10 cellular contexts compared by ENCODE assay signal in the genomic region with DNA sequence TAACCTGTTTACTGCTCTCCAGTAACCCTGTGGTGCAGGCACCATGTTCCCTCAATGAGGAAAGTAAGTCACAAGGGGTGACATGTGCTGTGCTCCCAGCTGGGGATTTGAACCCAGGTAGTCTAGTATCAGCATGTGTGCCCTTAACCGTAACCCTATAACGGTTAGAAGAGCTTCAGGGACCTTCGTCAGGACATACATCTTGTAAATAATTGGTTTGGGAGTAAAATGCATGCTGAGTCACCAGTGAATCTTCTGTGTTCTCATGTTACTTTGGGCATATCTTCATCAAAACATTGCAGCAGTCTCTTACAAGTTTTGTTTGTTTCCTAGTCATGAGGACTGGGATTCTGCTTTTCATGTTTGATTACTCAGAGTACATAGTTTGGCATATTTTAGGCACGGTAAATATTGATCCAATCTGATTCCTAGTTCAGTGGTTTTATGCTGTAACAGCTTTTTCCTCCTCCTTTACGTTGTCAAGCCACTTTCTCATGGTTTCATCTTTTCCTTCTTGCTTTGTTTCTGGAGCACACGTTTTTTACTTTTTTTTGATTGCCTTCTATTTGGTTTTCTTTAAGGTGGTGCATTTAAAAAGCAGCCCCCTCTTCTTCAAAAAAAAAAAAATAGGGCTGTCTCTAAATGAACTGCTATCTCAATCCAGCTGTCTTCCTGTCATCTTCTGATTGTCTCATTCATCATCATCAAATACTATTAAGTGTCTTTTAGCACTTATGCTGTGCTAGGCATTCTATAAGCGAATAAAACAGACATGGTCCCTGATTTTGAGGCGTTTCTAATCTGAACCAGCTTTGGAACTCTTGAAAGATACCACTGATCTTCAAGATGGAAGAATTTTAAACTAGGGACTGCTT. TPM values are rescaled to one million over a fixed set of nuclear protein-coding genes. Genes with fewer than 3 reads are reported as not detected.
A peak's percentile ranks its signal among the peaks of the same experiment; 100 is the strongest.
DNase-seq lines count a peak whose midpoint lies in the region; ATAC-seq and FAIRE-seq lines count a peak whose summit lies in the region.
"Had no signal": no experiment of that assay in that cellular context is flagged by ENCODE, and none has a peak within 500 bp of the region (broad histone marks: within the 10 kb centered on the region; RNA-seq: fewer than 3 reads in every experiment).

No MANE protein-coding gene starts in this region.

- H3K4me3 ChIP-seq in BLaER1 treated with 17β-estradiol and CSF1 and Interleukin-3, amounts not matched to agents 10 nM and 100 nM = no peak overlapping the region
- H3K4me3 ChIP-seq in mesenchymal stem cell (ENCODE audit: insufficient read depth in 1 of 2, low read depth in 1 of 2, low read length in 2 of 2) = no peak overlapping the region

- no peak for ATAC-seq in stimulated activated naive CD8-positive, alpha-beta T cell treated with anti-CD3 and anti-CD28 coated beads, Interleukin-15, Interleukin-2, amounts not matched to agents 100 U/mL and 50 U/mL, for 24 hours
- ATAC-seq in HG03097 (IDR thresholded peaks at IDR 0.05; ENCODE audit: low FRiP score, unreplicated experiment) (no peak), GM18909 (IDR thresholded peaks at IDR 0.05; ENCODE audit: poor library complexity, unreplicated experiment) (no peak)

- no peak overlapping the region for H4K8ac ChIP-seq in mesenchymal stem cell (ENCODE audit: low read length)

- H3K23ac ChIP-seq in mesenchymal stem cell (ENCODE audit: low read length in 2 of 2) = no peak overlapping the region

- H2AFZ ChIP-seq in mesenchymal stem cell (ENCODE audit: low read depth, low read length) = no peak overlapping the region

- H2BK12ac ChIP-seq in mesenchymal stem cell (ENCODE audit: low read length in 2 of 2) = no peak overlapping the region

- no peak overlapping the region for H3K27ac ChIP-seq in BLaER1 treated with 17β-estradiol and CSF1 and Interleukin-3, amounts not matched to agents 10 nM and 100 nM
- H3K27ac ChIP-seq in mesenchymal stem cell (ENCODE audit: low read length, poor library complexity, severe bottlenecking) = peak overlapping the region; percentile 60

- H3K4me1 ChIP-seq in BLaER1 treated with 17β-estradiol and CSF1 and Interleukin-3, amounts not matched to agents 10 nM and 100 nM = peaks cover 6 to 22% (median 13%) of the 10 kb centered on the region in 10 experiments; a peak in 18 of 20 replicates
- H3K4me1 ChIP-seq in mesenchymal stem cell (ENCODE audit: control insufficient read depth, insufficient read depth, low read depth, low read length) = peaks cover 2% of the 10 kb centered on the region

- 62% methylated on average over 8 of the region's 8 CpGs for WGBS in mesenchymal stem cell

- H2AK5ac ChIP-seq in mesenchymal stem cell (ENCODE audit: low read length, severe bottlenecking) = no peak overlapping the region

- H3K4me2 ChIP-seq in BLaER1 treated with 17β-estradiol and CSF1 and Interleukin-3, amounts not matched to agents 10 nM and 100 nM = peak overlapping the region in 9 of 11 experiments; percentile 0 to 55 (median 31); a peak in 11 of 22 replicates
- H3K4me2 ChIP-seq in mesenchymal stem cell (ENCODE audit: low read length, poor library complexity, severe bottlenecking) = no peak overlapping the region

- H4K20me1 ChIP-seq in BLaER1 treated with 17β-estradiol and CSF1 and Interleukin-3, amounts not matched to agents 10 nM and 100 nM = no peaks in the 10 kb centered on the region; a peak in 1 of 22 replicates

- H3K18ac ChIP-seq in mesenchymal stem cell (ENCODE audit: low read depth in 1 of 2, low read length in 2 of 2) = no peak overlapping the region

- no peak overlapping the region for H3K4ac ChIP-seq in mesenchymal stem cell (ENCODE audit: low read depth in 1 of 2, low read length in 2 of 2)

- no peak overlapping the region for H3K14ac ChIP-seq in mesenchymal stem cell (ENCODE audit: low read length in 2 of 2)

- peaks cover 6% of the 10 kb centered on the region for H3K79me1 ChIP-seq in mesenchymal stem cell (replicated peaks; ENCODE audit: low read length, poor library complexity, severe bottlenecking)

- no peaks in the 10 kb centered on the region for H3K27me3 ChIP-seq in BLaER1 treated with 17β-estradiol and CSF1 and Interleukin-3, amounts not matched to agents 10 nM and 100 nM
- no peaks in the 10 kb centered on the region for H3K27me3 ChIP-seq in mesenchymal stem cell (ENCODE audit: control insufficient read depth in 1 of 2, insufficient read depth in 1 of 2, low read length in 2 of 2)

- DNase-seq in HTR-8/SVneo (ENCODE audit: insufficient read length, low spot score) = peak; percentile 44
- DNase-seq in brain pericyte (ENCODE audit: low read depth, low spot score) = peak; percentile 51
- DNase-seq in mesenchymal stem cell = peak; percentile 74
- no peak for DNase-seq in stimulated activated naive CD8-positive, alpha-beta T cell treated with anti-CD3 and anti-CD28 coated beads, Interleukin-15, Interleukin-2, amounts not matched to agents 100 U/mL and 50 U/mL, for 24 hours
- no peak for DNase-seq in inferior parietal cortex (ENCODE audit: extremely low spot score)
- DNase-seq: head of caudate nucleus, NCI-H2081 treated with DMSO at 0.1 percent for 48 hours had no signal

- no peak overlapping the region for H4K91ac ChIP-seq in mesenchymal stem cell (ENCODE audit: low read length)

- H2BK5ac ChIP-seq in mesenchymal stem cell (ENCODE audit: low read depth, low read length, poor library complexity, severe bottlenecking) = no peak overlapping the region

- H3K9ac ChIP-seq in BLaER1 treated with 17β-estradiol and CSF1 and Interleukin-3, amounts not matched to agents 10 nM and 100 nM = no peak overlapping the region
- peak overlapping the region; percentile 11 for H3K9ac ChIP-seq in mesenchymal stem cell (ENCODE audit: low read length)

- H3K9me3 ChIP-seq in BLaER1 treated with 17β-estradiol and CSF1 and Interleukin-3, amounts not matched to agents 10 nM and 100 nM (replicated peaks in 1 of 11) = no peaks in the 10 kb centered on the region
- H3K9me3 ChIP-seq in mesenchymal stem cell (ENCODE audit: control insufficient read depth, low read length) = no peaks in the 10 kb centered on the region

- FAIRE-seq in HTR-8/SVneo (lab: Jason Lieb, UNC) = peak; percentile 95

- H2BK120ac ChIP-seq in mesenchymal stem cell (ENCODE audit: low read depth, low read length) = no peak overlapping the region

- no peak overlapping the region for H2BK15ac ChIP-seq in mesenchymal stem cell (ENCODE audit: low read depth, poor library complexity, severe bottlenecking)

- H3K36me3 ChIP-seq in BLaER1 treated with 17β-estradiol and CSF1 and Interleukin-3, amounts not matched to agents 10 nM and 100 nM = peaks cover 0 to 7% (median 0%) of the 10 kb centered on the region in 11 experiments; a peak in 1 of 22 replicates
- peaks cover 4 to 63% of the 10 kb centered on the region in 2 experiments for H3K36me3 ChIP-seq in mesenchymal stem cell (ENCODE audit: control insufficient read depth in 1 of 2, insufficient read depth in 2 of 2, low read depth in 1 of 2, low read length in 2 of 2)

RNA-seq across cellular contexts. Expression of a gene that starts 50.4 kb away (rescaled TPM):
- 15.4 TPM for polyA plus RNA-seq in mesenchymal stem cell (2013, experiment 1 of 2)
- 16.1 TPM for polyA plus RNA-seq in mesenchymal stem cell (2013, experiment 2 of 2)

Comparison
In these comparisons a context has a peak if more than half of its experiments do, and no peak if none do; other contexts are left out.
1. DNase-seq: peak in HTR-8/SVneo (single experiment), brain pericyte (single experiment) and mesenchymal stem cell (single experiment); none in stimulated activated naive CD8-positive, alpha-beta T cell treated with anti-CD3 and anti-CD28 coated beads, Interleukin-15, Interleukin-2, amounts not matched to agents 100 U/mL and 50 U/mL, for 24 hours (single experiment) and inferior parietal cortex (single experiment).